In the genomic region with DNA sequence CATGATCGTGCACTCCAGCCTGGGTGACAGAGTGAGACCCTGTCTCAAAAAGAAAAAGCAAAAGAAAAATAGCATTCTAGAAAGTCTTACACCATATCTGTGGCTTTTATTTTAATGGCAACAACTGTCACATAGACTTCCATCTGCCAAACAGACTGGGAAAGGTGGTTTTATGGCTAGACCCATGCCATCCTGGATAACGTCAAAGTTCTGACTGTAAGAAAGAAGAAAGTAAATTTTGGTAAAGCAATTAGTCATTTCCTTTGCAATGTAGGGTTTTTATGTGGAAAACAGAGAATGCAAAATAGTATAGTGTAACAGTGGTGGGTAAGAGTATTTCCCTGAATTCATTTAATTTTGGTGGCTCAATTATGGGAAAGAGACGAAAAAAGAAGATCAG, we compare ENCODE assay signal across 16 cellular contexts.
DNase-seq lines count a peak whose midpoint lies in the region; ATAC-seq lines count a peak whose summit lies in the region.
"Had no signal": no experiment of that assay in that cellular context is flagged by ENCODE, and none has a peak within 500 bp of the region (broad histone marks: within the 10 kb centered on the region; RNA-seq: fewer than 3 reads in every experiment).

No MANE protein-coding gene starts in this region.

- peak; percentile 76 for ATAC-seq in activated CD4-positive, alpha-beta T cell treated with anti-CD3 and anti-CD28 coated beads for 36 hours
- ATAC-seq in activated T-cell treated with anti-CD3 and anti-CD28 coated beads, Interleukin-2, amount 50 U/mL, for 72 hours (replicated peaks in 1 of 2) = peak; percentile 48 to 50
- peak; percentile 68 to 73 for ATAC-seq in activated naive CD4-positive, alpha-beta T cell treated with anti-CD3 and anti-CD28 coated beads, Interleukin-2, amount 50 U/mL, for 72 hours
- peak; percentile 62 for ATAC-seq in activated T-helper 17 cell treated with anti-CD3 and anti-CD28 coated beads, Interleukin-2, amount 50 U/mL, for 72 hours (replicated peaks)
- ATAC-seq: A549; CD8-positive, alpha-beta T cell had no signal

- H3K4me1 Mint-ChIP-seq in activated CD4-positive, alpha-beta T cell treated with anti-CD3 and anti-CD28 coated beads for 36 hours = peaks cover 23% of the 10 kb centered on the region
- H3K4me1 Mint-ChIP-seq in activated CD4-positive, alpha-beta T cell treated with anti-CD3 and anti-CD28 coated beads, Interleukin-2, amount 10 ng/mL, durations not matched to agents 7 days and 5 days = peaks cover 17% of the 10 kb centered on the region
- H3K4me1 Mint-ChIP-seq in activated T-cell treated with anti-CD3 and anti-CD28 coated beads, Interleukin-2, amount 50 U/mL, for 72 hours (ENCODE audit: low read depth) = peaks cover 37% of the 10 kb centered on the region
- H3K4me1 Mint-ChIP-seq in activated naive CD4-positive, alpha-beta T cell treated with anti-CD3 and anti-CD28 coated beads, Interleukin-2, amount 10 ng/mL, durations not matched to agents 7 days and 5 days = peaks cover 10% of the 10 kb centered on the region
- H3K4me1 Mint-ChIP-seq in activated T-helper 17 cell treated with anti-CD3 and anti-CD28 coated beads, Interleukin-2, amount 50 U/mL, for 72 hours = no peaks in the 10 kb centered on the region
- H3K4me1 Mint-ChIP-seq: B cell had no signal

- intact Hi-C loops in activated CD4-positive, alpha-beta T cell treated with anti-CD3 and anti-CD28 coated beads for 36 hours (cut with DNase I, micrococcal nuclease) = no loop called here

- no peaks in the 10 kb centered on the region for H3K36me3 Mint-ChIP-seq in activated CD4-positive, alpha-beta T cell treated with anti-CD3 and anti-CD28 coated beads for 36 hours (ENCODE audit: low read depth)
- H3K36me3 Mint-ChIP-seq in activated CD4-positive, alpha-beta T cell treated with anti-CD3 and anti-CD28 coated beads, Interleukin-2, amount 10 ng/mL, durations not matched to agents 7 days and 5 days (ENCODE audit: low read depth) = no peaks in the 10 kb centered on the region
- no peaks in the 10 kb centered on the region for H3K36me3 Mint-ChIP-seq in activated T-cell treated with anti-CD3 and anti-CD28 coated beads, Interleukin-2, amount 50 U/mL, for 72 hours (ENCODE audit: insufficient read depth in 2 of 2)
- H3K36me3 Mint-ChIP-seq in activated naive CD4-positive, alpha-beta T cell treated with anti-CD3 and anti-CD28 coated beads, Interleukin-2, amount 50 U/mL, for 72 hours = no peaks in the 10 kb centered on the region
- H3K36me3 Mint-ChIP-seq in activated naive CD4-positive, alpha-beta T cell treated with anti-CD3 and anti-CD28 coated beads, Interleukin-2, amount 10 ng/mL, durations not matched to agents 7 days and 5 days = no peaks in the 10 kb centered on the region
- H3K36me3 Mint-ChIP-seq in activated T-helper 17 cell treated with anti-CD3 and anti-CD28 coated beads, Interleukin-2, amount 50 U/mL, for 72 hours (ENCODE audit: low read depth) = no peaks in the 10 kb centered on the region
- H3K36me3 Mint-ChIP-seq: CD8-positive, alpha-beta T cell had no signal

- no peak overlapping the region for H3K27ac Mint-ChIP-seq in activated CD4-positive, alpha-beta T cell treated with anti-CD3 and anti-CD28 coated beads for 36 hours
- H3K27ac Mint-ChIP-seq in activated CD4-positive, alpha-beta T cell treated with anti-CD3 and anti-CD28 coated beads, Interleukin-2, amount 10 ng/mL, durations not matched to agents 7 days and 5 days = no peak overlapping the region
- H3K27ac Mint-ChIP-seq in activated T-cell treated with anti-CD3 and anti-CD28 coated beads, Interleukin-2, amount 50 U/mL, for 72 hours = no peak overlapping the region
- peak overlapping the region in 1 of 2 donors; percentile 31 for H3K27ac Mint-ChIP-seq in activated naive CD4-positive, alpha-beta T cell treated with anti-CD3 and anti-CD28 coated beads, Interleukin-2, amount 50 U/mL, for 72 hours
- no peak overlapping the region for H3K27ac Mint-ChIP-seq in activated naive CD4-positive, alpha-beta T cell treated with anti-CD3 and anti-CD28 coated beads, Interleukin-2, amount 10 ng/mL, durations not matched to agents 7 days and 5 days
- no peak overlapping the region for H3K27ac Mint-ChIP-seq in activated T-helper 17 cell treated with anti-CD3 and anti-CD28 coated beads, Interleukin-2, amount 50 U/mL, for 72 hours
- H3K27ac Mint-ChIP-seq: B cell; CD4-positive, alpha-beta T cell; CD8-positive, alpha-beta T cell had no signal

- no peaks in the 10 kb centered on the region for H3K9me3 Mint-ChIP-seq in activated CD4-positive, alpha-beta T cell treated with anti-CD3 and anti-CD28 coated beads for 36 hours (ENCODE audit: low read depth)
- H3K9me3 Mint-ChIP-seq in activated CD4-positive, alpha-beta T cell treated with anti-CD3 and anti-CD28 coated beads, Interleukin-2, amount 10 ng/mL, durations not matched to agents 7 days and 5 days = peaks cover 2% of the 10 kb centered on the region
- no peaks in the 10 kb centered on the region for H3K9me3 Mint-ChIP-seq in activated T-cell treated with anti-CD3 and anti-CD28 coated beads, Interleukin-2, amount 50 U/mL, for 72 hours
- no peaks in the 10 kb centered on the region for H3K9me3 Mint-ChIP-seq in activated naive CD4-positive, alpha-beta T cell treated with anti-CD3 and anti-CD28 coated beads, Interleukin-2, amount 50 U/mL, for 72 hours
- H3K9me3 Mint-ChIP-seq in activated naive CD4-positive, alpha-beta T cell treated with anti-CD3 and anti-CD28 coated beads, Interleukin-2, amount 10 ng/mL, durations not matched to agents 7 days and 5 days = no peaks in the 10 kb centered on the region
- no peaks in the 10 kb centered on the region for H3K9me3 Mint-ChIP-seq in activated T-helper 17 cell treated with anti-CD3 and anti-CD28 coated beads, Interleukin-2, amount 50 U/mL, for 72 hours
- H3K9me3 Mint-ChIP-seq: CD4-positive, alpha-beta T cell; CD8-positive, alpha-beta T cell had no signal

- CTCF ChIA-PET in activated CD4-positive, alpha-beta T cell treated with anti-CD3 and anti-CD28 coated beads for 36 hours (lab: Charles Lee) = no interaction called here
- CTCF ChIA-PET in activated CD4-positive, alpha-beta T cell treated with anti-CD3 and anti-CD28 coated beads, Interleukin-2, amount 10 ng/mL, durations not matched to agents 7 days and 5 days (lab: Charles Lee) = no interaction called here
- CTCF ChIA-PET in activated naive CD4-positive, alpha-beta T cell treated with anti-CD3 and anti-CD28 coated beads, Interleukin-2, amount 10 ng/mL, durations not matched to agents 7 days and 5 days (lab: Charles Lee) = no interaction called here

- POLR2A ChIA-PET in activated CD4-positive, alpha-beta T cell treated with anti-CD3 and anti-CD28 coated beads for 36 hours (lab: Charles Lee) = no interaction called here
- POLR2A ChIA-PET in activated CD4-positive, alpha-beta T cell treated with anti-CD3 and anti-CD28 coated beads, Interleukin-2, amount 10 ng/mL, durations not matched to agents 7 days and 5 days (lab: Charles Lee) = no interaction called here

- no peak for DNase-seq in activated CD4-positive, alpha-beta T cell treated with anti-CD3 and anti-CD28 coated beads for 36 hours
- no peak for DNase-seq in activated CD4-positive, alpha-beta T cell treated with anti-CD3 and anti-CD28 coated beads, Interleukin-2, amount 10 ng/mL, durations not matched to agents 7 days and 5 days
- DNase-seq in activated T-cell treated with anti-CD3 and anti-CD28 coated beads, Interleukin-2, amount 50 U/mL, for 72 hours = no peak
- DNase-seq in activated T-cell treated with anti-CD3 and anti-CD28 coated beads for 4 hours = no peak
- no peak for DNase-seq in activated naive CD4-positive, alpha-beta T cell treated with anti-CD3 and anti-CD28 coated beads, Interleukin-2, amount 50 U/mL, for 72 hours (ENCODE audit: low spot score in 2 of 2)
- DNase-seq in activated naive CD4-positive, alpha-beta T cell treated with anti-CD3 and anti-CD28 coated beads, Interleukin-2, amount 10 ng/mL, durations not matched to agents 7 days and 5 days = no peak
- DNase-seq: AML-193; Caco-2; Calu3; CD4-positive, alpha-beta T cell; CD8-positive, alpha-beta T cell; DMS79 treated with DMSO at 0.1 percent for 48 hours; GF-D8 had no signal

- H3K27me3 Mint-ChIP-seq in activated CD4-positive, alpha-beta T cell treated with anti-CD3 and anti-CD28 coated beads for 36 hours = peaks cover 13% of the 10 kb centered on the region
- H3K27me3 Mint-ChIP-seq in activated CD4-positive, alpha-beta T cell treated with anti-CD3 and anti-CD28 coated beads, Interleukin-2, amount 10 ng/mL, durations not matched to agents 7 days and 5 days = no peaks in the 10 kb centered on the region
- peaks cover 12% of the 10 kb centered on the region for H3K27me3 Mint-ChIP-seq in activated T-cell treated with anti-CD3 and anti-CD28 coated beads, Interleukin-2, amount 50 U/mL, for 72 hours (ENCODE audit: low read depth)
- H3K27me3 Mint-ChIP-seq in activated naive CD4-positive, alpha-beta T cell treated with anti-CD3 and anti-CD28 coated beads, Interleukin-2, amount 10 ng/mL, durations not matched to agents 7 days and 5 days = peaks cover 23% of the 10 kb centered on the region
- H3K27me3 Mint-ChIP-seq in activated T-helper 17 cell treated with anti-CD3 and anti-CD28 coated beads, Interleukin-2, amount 50 U/mL, for 72 hours = peaks cover 13% of the 10 kb centered on the region

- H3K4me3 Mint-ChIP-seq in activated CD4-positive, alpha-beta T cell treated with anti-CD3 and anti-CD28 coated beads for 36 hours = no peak overlapping the region
- H3K4me3 Mint-ChIP-seq in activated CD4-positive, alpha-beta T cell treated with anti-CD3 and anti-CD28 coated beads, Interleukin-2, amount 10 ng/mL, durations not matched to agents 7 days and 5 days = no peak overlapping the region
- peak overlapping the region; percentile 19 to 33 for H3K4me3 Mint-ChIP-seq in activated T-cell treated with anti-CD3 and anti-CD28 coated beads, Interleukin-2, amount 50 U/mL, for 72 hours
- no peak overlapping the region for H3K4me3 Mint-ChIP-seq in activated naive CD4-positive, alpha-beta T cell treated with anti-CD3 and anti-CD28 coated beads, Interleukin-2, amount 10 ng/mL, durations not matched to agents 7 days and 5 days
- H3K4me3 Mint-ChIP-seq in activated T-helper 17 cell treated with anti-CD3 and anti-CD28 coated beads, Interleukin-2, amount 50 U/mL, for 72 hours = no peak overlapping the region
- H3K4me3 Mint-ChIP-seq: B cell; CD4-positive, alpha-beta T cell; CD8-positive, alpha-beta T cell had no signal

Comparison
In these comparisons a context has a peak if more than half of its experiments do, and no peak if none do; other contexts are left out.
1. H3K4me3 Mint-ChIP-seq: peak in activated T-cell treated with anti-CD3 and anti-CD28 coated beads, Interleukin-2, amount 50 U/mL, for 72 hours (2 of 2); none in activated CD4-positive, alpha-beta T cell treated with anti-CD3 and anti-CD28 coated beads for 36 hours (single experiment), activated CD4-positive, alpha-beta T cell treated with anti-CD3 and anti-CD28 coated beads, Interleukin-2, amount 10 ng/mL, durations not matched to agents 7 days and 5 days (single experiment), activated naive CD4-positive, alpha-beta T cell treated with anti-CD3 and anti-CD28 coated beads, Interleukin-2, amount 10 ng/mL, durations not matched to agents 7 days and 5 days (single experiment) and activated T-helper 17 cell treated with anti-CD3 and anti-CD28 coated beads, Interleukin-2, amount 50 U/mL, for 72 hours (single experiment).
2. Peak in every context shown above with its lines, with median percentiles within 50 percentile points of each other: ATAC-seq.